ENCODE assay signal across 24 cellular contexts in genomic region chr13:71674776-71675352, GRCh38.
DNase-seq lines count a peak whose midpoint lies in the region; ATAC-seq and TF ChIP-seq lines count a peak whose summit lies in the region.
"Had no signal": no experiment of that assay in that cellular context is flagged by ENCODE, and none has a peak within 500 bp of the region (broad histone marks: within the 10 kb centered on the region; RNA-seq: fewer than 3 reads in every experiment).

No MANE protein-coding gene starts in this region.

- TF ChIP-seq CTCF in GM06990 (IDR thresholded peaks at IDR 0.05; ENCODE audit: insufficient read depth, low read length, poor library complexity, severe bottlenecking), result peak; percentile 25
- peak; percentile 47 for TF ChIP-seq CTCF in Loucy (conservative IDR thresholded peaks at IDR 0.05; ENCODE audit: low read length)
- peak; percentile 39 for TF ChIP-seq CTCF in chondrocyte (IDR thresholded peaks at IDR 0.05)
- TF ChIP-seq CTCF in retinal pigment epithelial cell (conservative IDR thresholded peaks at IDR 0.05; ENCODE audit: low read depth, low read length), result peak; percentile 27
- TF ChIP-seq CTCF in SK-N-SH (IDR thresholded peaks at IDR 0.05), result no peak; the same call in 1 of the 2 replicates
- no peak for TF ChIP-seq CTCF in natural killer cell (IDR thresholded peaks at IDR 0.05)

- H3K4me3 ChIP-seq in GM06990 (replicated peaks; ENCODE audit: low read depth, low read length) (no peak overlapping the region), Loucy (ENCODE audit: low read length, poor library complexity, severe bottlenecking) (no peak overlapping the region), retinal pigment epithelial cell (ENCODE audit: low read length) (no peak overlapping the region), SK-N-SH (ENCODE audit: low read depth in 2 of 2, low read length in 1 of 2) (no peak overlapping the region)
- H3K4me3 ChIP-seq: GM23248, lower lobe of right lung, suprapubic skin had no signal

- no peak overlapping the region for H3K27ac ChIP-seq in SK-N-SH (ENCODE audit: low read depth in 2 of 2, low read length in 1 of 2)
- H3K27ac ChIP-seq: GM23248, lower lobe of right lung, suprapubic skin had no signal

- H3K27me3 Mint-ChIP-seq in chondrocyte (ENCODE audit: low read depth) (no peaks in the 10 kb centered on the region), natural killer cell (ENCODE audit: low read depth in 2 of 2) (no peaks in the 10 kb centered on the region)
- H3K27me3 Mint-ChIP-seq: activated CD8-positive, alpha-beta T cell treated with anti-CD3 and anti-CD28 coated beads for 36 hours had no signal

- no peaks in the 10 kb centered on the region for H3K79me2 ChIP-seq in Loucy (ENCODE audit: insufficient read depth, low read length)
- H3K79me2 ChIP-seq in SK-N-SH (ENCODE audit: insufficient read depth), result no peaks in the 10 kb centered on the region

- H3K27me3 ChIP-seq in GM06990 (replicated peaks; ENCODE audit: control insufficient read depth, insufficient read depth, low read length) (no peaks in the 10 kb centered on the region), Loucy (ENCODE audit: insufficient read depth, low read length, poor library complexity, severe bottlenecking) (no peaks in the 10 kb centered on the region), SK-N-SH (ENCODE audit: insufficient read depth) (no peaks in the 10 kb centered on the region)
- H3K27me3 ChIP-seq: suprapubic skin had no signal

- no peaks in the 10 kb centered on the region for H3K36me3 Mint-ChIP-seq in chondrocyte (ENCODE audit: low read depth)
- no peaks in the 10 kb centered on the region for H3K36me3 Mint-ChIP-seq in natural killer cell

- H3F3A ChIP-seq in Loucy (ENCODE audit: low read depth), result no peaks in the 10 kb centered on the region
- no peaks in the 10 kb centered on the region for H3F3A ChIP-seq in SK-N-SH (replicated peaks; ENCODE audit: insufficient read depth)

- TF ChIP-seq EP300 in SK-N-SH (IDR thresholded peaks at IDR 0.05; ENCODE audit: borderline replicate concordance in 1 of 2, low read depth in 1 of 2, low read length in 1 of 2), result no peak

- H2AFZ ChIP-seq in Loucy (ENCODE audit: low read length) (no peak overlapping the region), SK-N-SH (ENCODE audit: low read depth) (no peak overlapping the region)
- H2AFZ ChIP-seq: GM23248 had no signal

- 96% methylated on average over 31 of the region's 31 CpGs for WGBS in SK-N-SH (ENCODE audit: low lambda C conversion rate)

- intact Hi-C loops in Right ventricle myocardium inferior (cut with DNase I) (no loop called here), natural killer cell (cut with micrococcal nuclease) (no loop called here)

- no peaks in the 10 kb centered on the region for H3K4me1 Mint-ChIP-seq in chondrocyte (ENCODE audit: low read depth)
- H3K4me1 Mint-ChIP-seq in natural killer cell, result peaks cover 0 to 4% of the 10 kb centered on the region in 2 donors

- no peaks in the 10 kb centered on the region for H3K9me3 Mint-ChIP-seq in chondrocyte (ENCODE audit: low read depth)
- peaks cover 0 to 2% of the 10 kb centered on the region in 2 donors for H3K9me3 Mint-ChIP-seq in natural killer cell
- H3K9me3 Mint-ChIP-seq: activated CD8-positive, alpha-beta T cell treated with anti-CD3 and anti-CD28 coated beads for 36 hours; T-helper 2 cell treated with Interferon-gamma antibody and Interleukin-4, amounts not matched to agents 5 μg/mL and 100 μg/mL, for 36 hours had no signal

- DNase-seq in GM06990 (ENCODE audit: extremely low read depth, insufficient read length) (no peak), chondrocyte (ENCODE audit: low spot score) (no peak), retinal pigment epithelial cell (ENCODE audit: low read depth) (no peak), SK-N-SH (no peak), Right ventricle myocardium inferior (ENCODE audit: missing footprints) (no peak), natural killer cell (no peak)
- DNase-seq: activated CD4-positive, CD25-positive, alpha-beta regulatory T cell; activated CD8-positive, alpha-beta T cell treated with anti-CD3 and anti-CD28 coated beads for 36 hours; activated gamma-delta T cell treated with Interleukin-2 at 50 U/mL for 16 hours; dermis blood vessel endothelial cell; DMS79; foreskin fibroblast; GM23248; KBM-7; lower lobe of right lung; NCI-H1694; NCI-H526 treated with DMSO at 0.1 percent for 48 hours; occipital lobe; OCI-M1; right cardiac atrium; stimulated activated CD4-positive, alpha-beta T cell treated with anti-CD3 and anti-CD28 coated beads, Interleukin-15, amount 100 ng/mL, for 24 hours had no signal

- H3K9me2 ChIP-seq in Loucy (replicated peaks; ENCODE audit: low read depth, low read length) (no peaks in the 10 kb centered on the region), SK-N-SH (no peaks in the 10 kb centered on the region)

- POLR2A ChIA-PET in SK-N-SH (lab: Yijun Ruan, JAX), result no interaction called here

- H3K4me3 Mint-ChIP-seq in chondrocyte (ENCODE audit: unreplicated experiment), result no peak overlapping the region
- no peak overlapping the region for H3K4me3 Mint-ChIP-seq in natural killer cell
- H3K4me3 Mint-ChIP-seq: activated CD8-positive, alpha-beta T cell treated with anti-CD3 and anti-CD28 coated beads for 36 hours; T-helper 2 cell treated with Interferon-gamma antibody and Interleukin-4, amounts not matched to agents 5 μg/mL and 100 μg/mL, for 36 hours had no signal

- peak overlapping the region; percentile 8 for H3K4me2 ChIP-seq in Loucy (ENCODE audit: low read depth, low read length, poor library complexity, severe bottlenecking)
- H3K4me2 ChIP-seq in SK-N-SH, result no peak overlapping the region

- no peak overlapping the region for H3K9ac ChIP-seq in Loucy (ENCODE audit: low read depth, low read length, poor library complexity, severe bottlenecking)
- no peak overlapping the region for H3K9ac ChIP-seq in SK-N-SH
- H3K9ac ChIP-seq: GM23248 had no signal

- CTCF ChIA-PET in SK-N-SH (lab: Yijun Ruan, JAX), result interaction anchor here (0.6 kb wide), 1 partner anchor 69 kb away, joined by 3 read pairs; no protein-coding TSS in a partner anchor

- H4K20me1 ChIP-seq in Loucy (ENCODE audit: insufficient read depth, low read length, poor library complexity, severe bottlenecking) (no peaks in the 10 kb centered on the region), SK-N-SH (ENCODE audit: insufficient read depth) (no peaks in the 10 kb centered on the region)

- no peak overlapping the region for H3K27ac Mint-ChIP-seq in chondrocyte (ENCODE audit: unreplicated experiment)
- H3K27ac Mint-ChIP-seq in natural killer cell, result no peak overlapping the region
- H3K27ac Mint-ChIP-seq: activated CD8-positive, alpha-beta T cell treated with anti-CD3 and anti-CD28 coated beads for 36 hours; T-helper 2 cell treated with Interferon-gamma antibody and Interleukin-4, amounts not matched to agents 5 μg/mL and 100 μg/mL, for 36 hours had no signal

- no peaks in the 10 kb centered on the region for H3K9me3 ChIP-seq in Loucy (ENCODE audit: insufficient read depth, low read depth, low read length)
- no peaks in the 10 kb centered on the region for H3K9me3 ChIP-seq in SK-N-SH
- H3K9me3 ChIP-seq: lower lobe of right lung, suprapubic skin had no signal

- no peaks in the 10 kb centered on the region for H3K36me3 ChIP-seq in GM06990 (ENCODE audit: control insufficient read depth, insufficient read depth, low read length)
- H3K36me3 ChIP-seq in Loucy (ENCODE audit: insufficient read depth, low read length), result no peaks in the 10 kb centered on the region
- no peaks in the 10 kb centered on the region for H3K36me3 ChIP-seq in SK-N-SH (replicated peaks in 1 of 2; ENCODE audit: control insufficient read depth in 1 of 2, insufficient read depth in 2 of 2, low read length in 1 of 2)
- H3K36me3 ChIP-seq: lower lobe of right lung, suprapubic skin had no signal

- ATAC-seq in Right ventricle myocardium inferior (no peak), natural killer cell (no peak)
- ATAC-seq: activated CD8-positive, alpha-beta T cell treated with anti-CD3 and anti-CD28 coated beads for 36 hours; lower lobe of right lung; right cardiac atrium had no signal

- no peak for TF ChIP-seq RAD21 in SK-N-SH (IDR thresholded peaks at IDR 0.05; ENCODE audit: low read length)

- peaks cover 13% of the 10 kb centered on the region for H3K4me1 ChIP-seq in Loucy (ENCODE audit: insufficient read depth, low read length, poor library complexity, severe bottlenecking)
- H3K4me1 ChIP-seq in SK-N-SH (ENCODE audit: control insufficient read depth in 1 of 2, insufficient read depth in 2 of 2, low read depth in 1 of 2, low read length in 1 of 2), result no peaks in the 10 kb centered on the region; a peak in 1 of 4 replicates
- H3K4me1 ChIP-seq: lower lobe of right lung, suprapubic skin had no signal

TF ChIP-seq in SK-N-SH, 30 proteins besides CTCF, POLR2A, EP300 and RAD21 (continues in another document):
- TF ChIP-seq RCOR1 (IDR thresholded peaks at IDR 0.05; ENCODE audit: low read length), result no peak
- no peak for TF ChIP-seq ELF1 (IDR thresholded peaks at IDR 0.05)
- TF ChIP-seq CHD2 (IDR thresholded peaks at IDR 0.05; ENCODE audit: low read length, partially characterized antibody), result no peak
- no peak for TF ChIP-seq USF1 (IDR thresholded peaks at IDR 0.05; ENCODE audit: borderline replicate concordance, low read depth)
- TF ChIP-seq MEF2A (IDR thresholded peaks at IDR 0.05; ENCODE audit: borderline replicate concordance, low read depth), result no peak
- TF ChIP-seq USF2 (IDR thresholded peaks at IDR 0.05; ENCODE audit: borderline replicate concordance, low read depth, low read length), result no peak

Comparison
In these comparisons a context has a peak if more than half of its experiments do, and no peak if none do; other contexts are left out.
1. CTCF ChIP-seq: peak in GM06990 (single experiment), Loucy (single experiment), chondrocyte (single experiment) and retinal pigment epithelial cell (single experiment); none in SK-N-SH (single experiment) and natural killer cell (single experiment).